32 cellular contexts compared by ENCODE assay signal in genomic region chr14:28755198-28755794, GRCh38. TPM values are rescaled to one million over a fixed set of nuclear protein-coding genes. Genes with fewer than 3 reads are reported as not detected.
DNase-seq lines count a peak whose midpoint lies in the region; ATAC-seq, FAIRE-seq and TF ChIP-seq lines count a peak whose summit lies in the region.
"Had no signal": no experiment of that assay in that cellular context is flagged by ENCODE, and none has a peak within 500 bp of the region (broad histone marks: within the 10 kb centered on the region; RNA-seq: fewer than 3 reads in every experiment).

No MANE protein-coding gene starts in this region.

- H3K4me2 ChIP-seq in astrocyte (ENCODE audit: low read length): peak overlapping the region; percentile 83
- H3K4me2 ChIP-seq: hepatocyte, SK-N-SH had no signal

- H3K36me3 Mint-ChIP-seq in HFFc6 (ENCODE audit: low read depth): no peaks in the 10 kb centered on the region
- no peaks in the 10 kb centered on the region for H3K36me3 Mint-ChIP-seq in astrocyte (ENCODE audit: low read depth, unreplicated experiment)
- H3K36me3 Mint-ChIP-seq in chondrocyte (ENCODE audit: low read depth): no peaks in the 10 kb centered on the region
- H3K36me3 Mint-ChIP-seq in MCF 10A (ENCODE audit: insufficient read depth, unreplicated experiment): no peaks in the 10 kb centered on the region
- H3K36me3 Mint-ChIP-seq: IgD-negative memory B cell had no signal

- H3K4me3 Mint-ChIP-seq in HFFc6 (peak overlapping the region; percentile 68; the same call in 1 of the 2 replicates), astrocyte (ENCODE audit: unreplicated experiment) (no peak overlapping the region), chondrocyte (ENCODE audit: unreplicated experiment) (no peak overlapping the region), MCF 10A (ENCODE audit: unreplicated experiment) (no peak overlapping the region)
- H3K4me3 Mint-ChIP-seq: activated T-cell treated with anti-CD3 and anti-CD28 coated beads, Interleukin-2, amount 50 U/mL, for 72 hours; CD4-positive, alpha-beta T cell; IgD-negative memory B cell; nephron; T-helper 1 cell treated with Interleukin-12 subunit alpha and Interleukin-12 subunit beta and Interleukin-4 antibody, amounts not matched to agents 30 μg/mL and 1 μg/mL, for 36 hours had no signal

- H3K79me2 ChIP-seq in ACC112 (ENCODE audit: control insufficient read depth, insufficient read depth, low read length, unreplicated experiment) (no peaks in the 10 kb centered on the region), astrocyte (ENCODE audit: insufficient read depth, low read length) (peaks cover 41% of the 10 kb centered on the region)
- H3K79me2 ChIP-seq: hepatocyte, parathyroid adenoma had no signal

- intact Hi-C loops in left lung (cut with DNase I): loop anchor here in 1 of 2 donors (5.0 to 10.0 kb wide), 2 partner anchors 467 to 780 kb away; no protein-coding TSS in a partner anchor
- intact Hi-C loops in MCF 10A (cut with micrococcal nuclease): loop anchor here (10.0 kb wide), 2 partner anchors 1460 to 1690 kb away; no protein-coding TSS in a partner anchor

- DNase-seq in HFFc6 (no peak), astrocyte (ENCODE audit: low read depth) (no peak), left kidney (ENCODE audit: low read depth, low spot score) (peak; percentile 14), left lung (no peak), hippocampal formation (lab: John Stamatoyannopoulos, UW) (no peak), chondrocyte (ENCODE audit: low spot score) (no peak), MCF 10A (ENCODE audit: unreplicated experiment) (no peak)
- DNase-seq: 8988T; activated CD4-positive, alpha-beta T cell treated with anti-CD3 and anti-CD28 coated beads, Interleukin-2, amount 50 U/mL, for 48 hours; activated naive CD4-positive, alpha-beta T cell treated with Interleukin-2 at 50 U/mL for 16 hours; activated T-cell treated with anti-CD3 and anti-CD28 coated beads, Interleukin-2, amount 50 U/mL, for 72 hours; brain microvascular endothelial cell; CD4-positive, alpha-beta T cell; left cardiac atrium; NCI-H1105; NCI-H2029; NCI-H526 treated with DMSO at 0.1 percent for 48 hours; NK-92 treated with Interleukin-12 subunit alpha and Interleukin-12 subunit beta, amount 100 ng/mL, for 24 hours; PC-3; SK-N-SH; stimulated activated CD4-positive, alpha-beta T cell treated with anti-CD3 and anti-CD28 coated beads, Interleukin-1b, Interleukin-23, amount 100 ng/mL, for 48 hours; stimulated activated naive CD4-positive, alpha-beta T cell treated with Interleukin-2 at 50 U/mL for 16 hours; testis had no signal

- H4K20me1 ChIP-seq in astrocyte (ENCODE audit: insufficient read depth, low read length): no peaks in the 10 kb centered on the region

- H3K36me3 ChIP-seq in ACC112 (ENCODE audit: insufficient read depth, low read length): no peaks in the 10 kb centered on the region
- no peaks in the 10 kb centered on the region for H3K36me3 ChIP-seq in astrocyte (ENCODE audit: insufficient read depth, low read length)
- H3K36me3 ChIP-seq in left lung: no peaks in the 10 kb centered on the region
- H3K36me3 ChIP-seq: brain microvascular endothelial cell had no signal

- H3K4me1 Mint-ChIP-seq in HFFc6 (ENCODE audit: low read depth) (peaks cover 57% of the 10 kb centered on the region), astrocyte (ENCODE audit: low read depth, unreplicated experiment) (no peaks in the 10 kb centered on the region), chondrocyte (ENCODE audit: low read depth) (peaks cover 12% of the 10 kb centered on the region), MCF 10A (ENCODE audit: insufficient read depth, unreplicated experiment) (peaks cover 23% of the 10 kb centered on the region)

- no peak for ATAC-seq in left lung
- ATAC-seq: activated T-cell treated with anti-CD3 and anti-CD28 coated beads, Interleukin-2, amount 50 U/mL, for 72 hours; left cardiac atrium had no signal

- H3K27ac Mint-ChIP-seq in HFFc6 (no peak overlapping the region), astrocyte (ENCODE audit: unreplicated experiment) (no peak overlapping the region), chondrocyte (ENCODE audit: unreplicated experiment) (no peak overlapping the region), MCF 10A (ENCODE audit: low read depth, unreplicated experiment) (no peak overlapping the region)
- H3K27ac Mint-ChIP-seq: activated T-cell treated with anti-CD3 and anti-CD28 coated beads, Interleukin-2, amount 50 U/mL, for 72 hours; CD4-positive, alpha-beta T cell; nephron; T-helper 1 cell treated with Interleukin-12 subunit alpha and Interleukin-12 subunit beta and Interleukin-4 antibody, amounts not matched to agents 30 μg/mL and 1 μg/mL, for 36 hours had no signal

- H3K4me3 ChIP-seq in ACC112 (ENCODE audit: low read depth, low read length): peak overlapping the region; percentile 35
- H3K4me3 ChIP-seq in astrocyte (ENCODE audit: insufficient read depth, low read depth, low read length): no peak overlapping the region
- no peak overlapping the region for H3K4me3 ChIP-seq in left lung
- H3K4me3 ChIP-seq: hepatocyte, testis had no signal

- TF ChIP-seq CTCF in HFFc6 (IDR thresholded peaks at IDR 0.05): no peak
- TF ChIP-seq CTCF in astrocyte (IDR thresholded peaks at IDR 0.05; ENCODE audit: insufficient read depth, low read depth, low read length): no peak
- no peak for TF ChIP-seq CTCF in left lung (IDR thresholded peaks at IDR 0.05)
- TF ChIP-seq CTCF in chondrocyte (IDR thresholded peaks at IDR 0.05): no peak
- TF ChIP-seq CTCF in MCF 10A (IDR thresholded peaks at IDR 0.05; ENCODE audit: unreplicated experiment): no peak

- H3K27me3 Mint-ChIP-seq in HFFc6 (ENCODE audit: insufficient read depth) (peaks cover 40% of the 10 kb centered on the region), astrocyte (ENCODE audit: low read depth, unreplicated experiment) (peaks cover 63% of the 10 kb centered on the region), chondrocyte (ENCODE audit: low read depth) (peaks cover 69% of the 10 kb centered on the region), MCF 10A (ENCODE audit: insufficient read depth, unreplicated experiment) (peaks cover 64% of the 10 kb centered on the region)

- POLR2A ChIA-PET in MCF 10A (lab: Yijun Ruan, JAX): no interaction called here

- H3K4me1 ChIP-seq in ACC112 (ENCODE audit: control insufficient read depth, insufficient read depth, low read length, unreplicated experiment) (peaks cover 7% of the 10 kb centered on the region), astrocyte (ENCODE audit: insufficient read depth, low read length) (peaks cover 5% of the 10 kb centered on the region), left lung (no peaks in the 10 kb centered on the region)
- H3K4me1 ChIP-seq: parathyroid adenoma, testis had no signal

- H2AFZ ChIP-seq in ACC112 (ENCODE audit: low read length, unreplicated experiment) (no peak overlapping the region), astrocyte (ENCODE audit: low read depth, low read length) (no peak overlapping the region)
- H2AFZ ChIP-seq: hepatocyte, parathyroid adenoma had no signal

- CTCF ChIA-PET in MCF 10A (lab: Yijun Ruan, JAX): interaction anchor here (0.6 to 7.8 kb wide), 31 partner anchors 10 to 1688 kb away, joined by 3 to 123 read pairs (median 4); partner anchors contain the start of gene FOXG1

- H3K9me3 Mint-ChIP-seq in HFFc6 (no peaks in the 10 kb centered on the region), astrocyte (ENCODE audit: unreplicated experiment) (peaks cover 11% of the 10 kb centered on the region), chondrocyte (ENCODE audit: low read depth) (no peaks in the 10 kb centered on the region), MCF 10A (ENCODE audit: unreplicated experiment) (no peaks in the 10 kb centered on the region)
- H3K9me3 Mint-ChIP-seq: T-helper 1 cell treated with Interleukin-12 subunit alpha and Interleukin-12 subunit beta and Interleukin-4 antibody, amounts not matched to agents 30 μg/mL and 1 μg/mL, for 36 hours had no signal

- peak overlapping the region; percentile 43 for H3K9ac ChIP-seq in astrocyte (ENCODE audit: low read length)
- H3K9ac ChIP-seq: parathyroid adenoma, SK-N-SH had no signal

- no TSS peak for BruUV-seq in MCF 10A (replicated peaks; lab: Mats Ljungman, UMichigan)

- peaks cover 64% of the 10 kb centered on the region for H3K27me3 ChIP-seq in ACC112 (ENCODE audit: insufficient read depth, low read length)
- peaks cover 55% of the 10 kb centered on the region for H3K27me3 ChIP-seq in astrocyte (ENCODE audit: insufficient read depth, low read length)
- H3K27me3 ChIP-seq in left lung: peaks cover 64 to 92% of the 10 kb centered on the region in 2 donors
- H3K27me3 ChIP-seq: testis had no signal

- no peak for FAIRE-seq in astrocyte (lab: Jason Lieb, UNC)
- FAIRE-seq: endothelial cell of umbilical vein, GM12891, urothelium cell line had no signal

- H3K9me3 ChIP-seq in astrocyte (ENCODE audit: insufficient read depth, low read depth, low read length) (no peaks in the 10 kb centered on the region), left lung (no peaks in the 10 kb centered on the region)
- H3K9me3 ChIP-seq: SK-N-SH, testis had no signal

- H3K27ac ChIP-seq in ACC112 (ENCODE audit: low read depth, low read length): no peak overlapping the region
- peak overlapping the region; percentile 7 for H3K27ac ChIP-seq in astrocyte (ENCODE audit: low read depth, low read length)
- no peak overlapping the region for H3K27ac ChIP-seq in left lung
- H3K27ac ChIP-seq: brain microvascular endothelial cell, hepatocyte, parathyroid adenoma, testis had no signal

RNA-seq across cellular contexts. Expression of gene FOXG1, which starts 11.3 kb away (rescaled TPM):
- under 1 TPM in 1 of 6 experiments, not detected in 5; 0.06 TPM for total RNA-seq in HFFc6 (2021; fragmentation: NEBNext Ultra II Directional; extraction: Animal tissue kit (Norgen Biotek cat#: 25700))
- total RNA-seq in astrocyte (0.07 and 0.18 TPM in 2 replicates), left lung (not detected), chondrocyte (not detected in 3 replicates), MCF 10A (2022) (not detected in 2 replicates)
- total RNA-seq: activated T-cell treated with anti-CD3 and anti-CD28 coated beads, Interleukin-2, amount 50 U/mL, for 72 hours; CD4-positive, alpha-beta T cell; endothelial cell of umbilical vein; hepatocyte; left cardiac atrium; PC-3 had no signal
